In the genomic region with DNA sequence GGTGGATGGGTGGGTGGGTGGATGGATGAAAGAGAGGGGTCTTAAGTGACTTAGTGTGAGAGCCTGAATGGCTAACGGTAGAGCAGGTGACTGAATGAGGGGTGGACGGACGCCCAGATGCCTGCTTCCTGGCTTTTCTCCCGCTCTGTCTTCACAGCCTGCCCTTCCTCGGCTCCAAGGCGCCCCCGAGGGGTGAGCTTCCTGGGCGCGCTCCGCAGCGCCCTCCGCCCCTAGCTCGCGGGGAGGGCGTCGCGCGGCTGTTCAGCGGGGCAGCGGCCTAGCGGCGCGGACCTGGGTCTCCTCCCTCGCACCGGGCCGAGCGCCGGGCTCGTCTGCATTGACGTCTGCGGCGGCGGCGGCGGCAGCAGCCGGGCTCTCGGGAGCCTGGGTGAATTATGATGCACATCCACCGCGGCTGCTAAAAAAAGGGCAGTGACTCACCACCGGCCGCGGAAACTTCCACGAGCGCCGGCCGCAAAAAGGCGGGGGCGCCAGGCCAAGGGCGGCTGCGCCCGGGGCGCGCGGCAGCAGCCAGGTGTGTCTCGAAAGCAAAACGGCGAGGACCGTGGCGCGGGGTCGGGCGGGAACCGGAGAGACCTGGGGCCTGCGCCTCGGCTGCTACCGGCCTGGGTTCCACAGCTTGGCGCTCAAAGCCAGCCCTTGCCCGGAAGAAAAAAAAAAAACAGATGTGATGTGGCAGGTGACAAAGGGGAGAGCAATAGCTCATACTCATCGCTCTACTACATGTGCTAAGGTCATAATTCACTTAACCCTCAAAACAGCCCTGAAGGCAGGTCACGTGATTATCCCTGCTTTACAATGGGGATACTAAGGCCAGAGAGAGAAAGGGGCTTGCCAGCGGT, we compare ENCODE assay signal across 8 cellular contexts.
DNase-seq lines count a peak whose midpoint lies in the region; ATAC-seq lines count a peak whose summit lies in the region.

No MANE protein-coding gene starts in this region.

- H3K36me3 ChIP-seq in CD4-positive, CD25-positive, alpha-beta regulatory T cell (ENCODE audit: control insufficient read depth, insufficient read depth, low read length), result no peaks in the 10 kb centered on the region

- H3K27ac ChIP-seq in CD4-positive, CD25-positive, alpha-beta regulatory T cell (ENCODE audit: insufficient read depth, low read length, poor library complexity, severe bottlenecking), result no peak overlapping the region

- H3K9me3 Mint-ChIP-seq in CD4-positive, CD25-positive, alpha-beta regulatory T cell, result peaks cover 0 to 5% (median 0%) of the 10 kb centered on the region in 7 donors
- H3K9me3 Mint-ChIP-seq in activated naive CD4-positive, alpha-beta T cell treated with anti-CD3 and anti-CD28 coated beads, Interleukin-2, amount 10 ng/mL, durations not matched to agents 7 days and 5 days, result no peaks in the 10 kb centered on the region

- H3K4me1 Mint-ChIP-seq in CD4-positive, CD25-positive, alpha-beta regulatory T cell, result peaks cover 0 to 12% (median 4%) of the 10 kb centered on the region in 4 donors
- H3K4me1 Mint-ChIP-seq in activated naive CD4-positive, alpha-beta T cell treated with anti-CD3 and anti-CD28 coated beads, Interleukin-2, amount 10 ng/mL, durations not matched to agents 7 days and 5 days, result peaks cover 12% of the 10 kb centered on the region

- no peaks in the 10 kb centered on the region for H3K36me3 Mint-ChIP-seq in CD4-positive, CD25-positive, alpha-beta regulatory T cell
- no peaks in the 10 kb centered on the region for H3K36me3 Mint-ChIP-seq in activated naive CD4-positive, alpha-beta T cell treated with anti-CD3 and anti-CD28 coated beads, Interleukin-2, amount 10 ng/mL, durations not matched to agents 7 days and 5 days

- H3K4me3 ChIP-seq in CD4-positive, CD25-positive, alpha-beta regulatory T cell (ENCODE audit: low read depth, low read length), result no peak overlapping the region

- CTCF ChIA-PET in activated naive CD4-positive, alpha-beta T cell treated with anti-CD3 and anti-CD28 coated beads, Interleukin-2, amount 10 ng/mL, durations not matched to agents 7 days and 5 days (lab: Charles Lee), result interaction anchor here (0.8 to 1.2 kb wide), 2 partner anchors 9 to 617 kb away, joined by 3 to 4 read pairs; no protein-coding TSS in a partner anchor

- peak overlapping the region in 3 of 4 donors; percentile 50 to 80 (median 55) for H3K4me3 Mint-ChIP-seq in CD4-positive, CD25-positive, alpha-beta regulatory T cell
- peak overlapping the region; percentile 40 for H3K4me3 Mint-ChIP-seq in activated naive CD4-positive, alpha-beta T cell treated with anti-CD3 and anti-CD28 coated beads, Interleukin-2, amount 10 ng/mL, durations not matched to agents 7 days and 5 days

- H3K27me3 ChIP-seq in CD4-positive, CD25-positive, alpha-beta regulatory T cell (ENCODE audit: control insufficient read depth, insufficient read depth, low read length), result peaks cover 7% of the 10 kb centered on the region

- peaks cover 3% of the 10 kb centered on the region for H3K4me1 ChIP-seq in CD4-positive, CD25-positive, alpha-beta regulatory T cell (ENCODE audit: control insufficient read depth, insufficient read depth, low read length, poor library complexity, severe bottlenecking)

- ATAC-seq in CD4-positive, CD25-positive, alpha-beta regulatory T cell (ENCODE audit: low read depth in 2 of 2), result peak; percentile 55 to 65
- ATAC-seq in GM19328 (IDR thresholded peaks at IDR 0.05; ENCODE audit: unreplicated experiment), result peak; percentile 90
- peak; percentile 90 for ATAC-seq in HG03442 (IDR thresholded peaks at IDR 0.05; ENCODE audit: unreplicated experiment)

- H3K9me3 ChIP-seq in CD4-positive, CD25-positive, alpha-beta regulatory T cell (ENCODE audit: control insufficient read depth in 2 of 2, low read length in 2 of 2), result no peaks in the 10 kb centered on the region

- H3K27ac Mint-ChIP-seq in CD4-positive, CD25-positive, alpha-beta regulatory T cell, result no peak overlapping the region
- H3K27ac Mint-ChIP-seq in activated naive CD4-positive, alpha-beta T cell treated with anti-CD3 and anti-CD28 coated beads, Interleukin-2, amount 10 ng/mL, durations not matched to agents 7 days and 5 days, result peak overlapping the region; percentile 53

- peaks cover 24% of the 10 kb centered on the region for H3K27me3 Mint-ChIP-seq in CD4-positive, CD25-positive, alpha-beta regulatory T cell
- peaks cover 43% of the 10 kb centered on the region for H3K27me3 Mint-ChIP-seq in activated naive CD4-positive, alpha-beta T cell treated with anti-CD3 and anti-CD28 coated beads, Interleukin-2, amount 10 ng/mL, durations not matched to agents 7 days and 5 days

- peak in 1 of 3 donors; percentile 70 for DNase-seq in CD4-positive, CD25-positive, alpha-beta regulatory T cell
- peak; percentile 78 for DNase-seq in RPMI8226
- DNase-seq in activated naive CD4-positive, alpha-beta T cell treated with anti-CD3 and anti-CD28 coated beads, Interleukin-2, amount 10 ng/mL, durations not matched to agents 7 days and 5 days, result peak; percentile 81
- peak; percentile 38 for DNase-seq in germinal center (ENCODE audit: low spot score)
- DNase-seq in occipital lobe (lab: John Stamatoyannopoulos, UW), result peak; percentile 76
- DNase-seq in superior temporal gyrus (ENCODE audit: extremely low spot score), result peak; percentile 46
